9 cellular contexts compared by ENCODE assay signal in genomic region chr6:37172991-37173572, GRCh38. TPM values are rescaled to one million over a fixed set of nuclear protein-coding genes. Genes with fewer than 3 reads are reported as not detected.
DNase-seq lines count a peak whose midpoint lies in the region; ATAC-seq, FAIRE-seq and TF ChIP-seq lines count a peak whose summit lies in the region.
"Had no signal": no experiment of that assay in that cellular context is flagged by ENCODE, and none has a peak within 500 bp of the region (broad histone marks: within the 10 kb centered on the region; RNA-seq: fewer than 3 reads in every experiment).

No MANE protein-coding gene starts in this region.

- peak overlapping the region; percentile 76 to 97 for H3K4me3 ChIP-seq in CD4-positive, alpha-beta memory T cell (ENCODE audit: low read length in 2 of 2)
- peak overlapping the region; percentile 80 to 81 for H3K4me3 ChIP-seq in Panc1 (ENCODE audit: low read depth in 2 of 2, low read length in 2 of 2)
- peak overlapping the region; percentile 44 to 93 for H3K4me3 ChIP-seq in esophagus (ENCODE audit: low read depth in 1 of 2, low read length in 2 of 2)
- H3K4me3 ChIP-seq in rectal smooth muscle tissue (ENCODE audit: low read length), result peak overlapping the region; percentile 98
- H3K4me3 ChIP-seq in pancreas, result peak overlapping the region in 1 of 4 donors; percentile 97

- peak overlapping the region; percentile 90 to 99 (median 94) for H3K4me3 Mint-ChIP-seq in CD4-positive, alpha-beta memory T cell

- peak overlapping the region; percentile 91 to 98 (median 93) for H3K27ac Mint-ChIP-seq in CD4-positive, alpha-beta memory T cell

- no peaks in the 10 kb centered on the region for H3K27me3 ChIP-seq in CD4-positive, alpha-beta memory T cell (ENCODE audit: insufficient read depth, low read length)
- no peaks in the 10 kb centered on the region for H3K27me3 ChIP-seq in Panc1 (ENCODE audit: control insufficient read depth, insufficient read depth, low read length)
- H3K27me3 ChIP-seq in esophagus (ENCODE audit: control insufficient read depth in 1 of 2, insufficient read depth in 2 of 2, low read length in 2 of 2), result no peaks in the 10 kb centered on the region
- H3K27me3 ChIP-seq in rectal smooth muscle tissue (ENCODE audit: control insufficient read depth, insufficient read depth, low read length), result no peaks in the 10 kb centered on the region
- H3K27me3 ChIP-seq in pancreas, result no peaks in the 10 kb centered on the region
- H3K27me3 ChIP-seq: brain microvascular endothelial cell had no signal

- H3K36me3 Mint-ChIP-seq in CD4-positive, alpha-beta memory T cell, result peaks cover 50 to 61% of the 10 kb centered on the region in 2 donors

- H3K4me1 ChIP-seq in CD4-positive, alpha-beta memory T cell (ENCODE audit: insufficient read depth, low read length), result peaks cover 68% of the 10 kb centered on the region
- H3K4me1 ChIP-seq in Panc1 (ENCODE audit: control insufficient read depth, insufficient read depth, low read length) (peaks cover 29% of the 10 kb centered on the region), esophagus (ENCODE audit: control insufficient read depth in 2 of 2, insufficient read depth in 2 of 2, low read length in 1 of 2) (no peaks in the 10 kb centered on the region), rectal smooth muscle tissue (ENCODE audit: control insufficient read depth, insufficient read depth, low read length) (peaks cover 13% of the 10 kb centered on the region), pancreas (peaks cover 0 to 13% (median 9%) of the 10 kb centered on the region in 3 donors)

- POLR2A ChIA-PET in CD4-positive, alpha-beta memory T cell (lab: Charles Lee; ENCODE audit: partially characterized antibody), result interaction anchor here (1.0 to 13.4 kb wide), 13 partner anchors 9 to 187 kb away, joined by 4 to 394 read pairs (median 18); partner anchors contain the start of gene MTCH1
- POLR2A ChIA-PET in Panc1 (lab: Charles Lee), result no interaction called here

- H3K9me3 Mint-ChIP-seq in CD4-positive, alpha-beta memory T cell, result peaks cover 0 to 5% (median 0%) of the 10 kb centered on the region in 8 donors

- peak overlapping the region; percentile 74 for H3K27ac ChIP-seq in CD4-positive, alpha-beta memory T cell (ENCODE audit: low read depth, low read length)
- peak overlapping the region; percentile 21; the same call in 1 of the 2 replicates for H3K27ac ChIP-seq in Panc1 (ENCODE audit: low read length)
- peak overlapping the region; percentile 8 to 98 for H3K27ac ChIP-seq in esophagus (ENCODE audit: low read depth in 2 of 2, low read length in 1 of 2)
- no peak overlapping the region for H3K27ac ChIP-seq in rectal smooth muscle tissue (ENCODE audit: low read depth, low read length)
- no peak overlapping the region for H3K27ac ChIP-seq in pancreas
- H3K27ac ChIP-seq: brain microvascular endothelial cell had no signal

- peaks cover 43% of the 10 kb centered on the region for H3K36me3 ChIP-seq in CD4-positive, alpha-beta memory T cell (ENCODE audit: insufficient read depth, low read length)
- peaks cover 12% of the 10 kb centered on the region for H3K36me3 ChIP-seq in Panc1 (ENCODE audit: control insufficient read depth, insufficient read depth, low read length)
- peaks cover 20 to 21% of the 10 kb centered on the region in 2 donors for H3K36me3 ChIP-seq in esophagus (ENCODE audit: control insufficient read depth in 2 of 2, insufficient read depth in 2 of 2, low read length in 1 of 2)
- H3K36me3 ChIP-seq in rectal smooth muscle tissue (ENCODE audit: control insufficient read depth, insufficient read depth, low read length), result peaks cover 24% of the 10 kb centered on the region
- H3K36me3 ChIP-seq in pancreas, result peaks cover 0 to 29% (median 15%) of the 10 kb centered on the region in 3 donors

- CTCF ChIA-PET in CD4-positive, alpha-beta memory T cell (lab: Charles Lee; ENCODE audit: partially characterized antibody), result interaction anchor here (0.9 to 21.8 kb wide), 14 partner anchors 9 to 414 kb away, joined by 3 to 627 read pairs (median 8); no protein-coding TSS in a partner anchor
- CTCF ChIA-PET in Panc1 (lab: Charles Lee), result interaction anchor here (3.4 kb wide), 1 partner anchor 122 kb away, joined by 23 read pairs; no protein-coding TSS in a partner anchor

- TF ChIP-seq CTCF in Panc1 (IDR thresholded peaks at IDR 0.05) (no peak), pancreas (IDR thresholded peaks at IDR 0.05) (no peak)

- no TSS peak for BruUV-seq in Panc1 (replicated peaks; lab: Mats Ljungman, UMichigan)

- no peaks in the 10 kb centered on the region for H3K9me3 ChIP-seq in CD4-positive, alpha-beta memory T cell (ENCODE audit: control insufficient read depth in 1 of 2, low read length in 2 of 2)
- H3K9me3 ChIP-seq in Panc1 (ENCODE audit: control insufficient read depth, insufficient read depth, low read depth, low read length), result no peaks in the 10 kb centered on the region
- no peaks in the 10 kb centered on the region for H3K9me3 ChIP-seq in esophagus (ENCODE audit: control insufficient read depth in 2 of 2, insufficient read depth in 1 of 2, low read depth in 1 of 2, low read length in 1 of 2)
- no peaks in the 10 kb centered on the region for H3K9me3 ChIP-seq in pancreas

- WGBS in esophagus, 2 donors, result 85 to 91% methylated on average over 7 of the region's 7 CpGs
- 83 to 87% methylated on average over 7 of the region's 7 CpGs for WGBS in pancreas, 2 donors

- no peaks in the 10 kb centered on the region for H3K27me3 Mint-ChIP-seq in CD4-positive, alpha-beta memory T cell

- in situ Hi-C loops in Panc1 (cut with HindIII; ENCODE audit: low pct_unique_long_range_greater_than_20kb, low sequenced_read_pairs), result no loop called here

- H3K4me1 Mint-ChIP-seq in CD4-positive, alpha-beta memory T cell, result peaks cover 44 to 85% (median 58%) of the 10 kb centered on the region in 4 donors

- no peak for ATAC-seq in Panc1
- no peak for ATAC-seq in pancreas
- ATAC-seq in GM18861 (IDR thresholded peaks at IDR 0.05; ENCODE audit: unreplicated experiment), result no peak
- ATAC-seq in left ventricle myocardium superior, result no peak

- no peak for FAIRE-seq in pancreas (lab: Jason Lieb, UNC)

- no peak overlapping the region for H3K9ac ChIP-seq in rectal smooth muscle tissue (ENCODE audit: low read length)

- no peak for DNase-seq in CD4-positive, alpha-beta memory T cell
- DNase-seq in Panc1 (ENCODE audit: low read depth, low spot score) (no peak), NCI-H187 (lab: John Stamatoyannopoulos, UW) (no peak), pancreas (no peak), left ventricle myocardium superior (no peak)
- DNase-seq: brain microvascular endothelial cell had no signal

- intact Hi-C loops in CD4-positive, alpha-beta memory T cell (cut with micrococcal nuclease), result loop anchor here (1.0 to 2.0 kb wide), 8 partner anchors 10 to 406 kb away; partner anchors contain the start of genes C6orf89 and MTCH1
- intact Hi-C loops in Panc1 (cut with micrococcal nuclease; ENCODE audit: unreplicated experiment), result loop anchor here (2.0 to 5.0 kb wide), 4 partner anchors 41 to 146 kb away; no protein-coding TSS in a partner anchor
- intact Hi-C loops in pancreas (cut with DNase I), result loop anchor here in 2 of 3 donors (5.0 to 10.0 kb wide), 3 partner anchors 121 to 148 kb away; no protein-coding TSS in a partner anchor
- intact Hi-C loops in left ventricle myocardium superior (cut with micrococcal nuclease), result loop anchor here (5.0 kb wide), 1 partner anchor 116 kb away; no protein-coding TSS in a partner anchor

RNA-seq across cellular contexts. Expression of gene PIM1, which starts 3.1 kb away (rescaled TPM):
- 100 to 1,000 TPM; 124 to 125 TPM for total RNA-seq in CD4-positive, alpha-beta memory T cell
- polyA plus RNA-seq in CD4-positive, alpha-beta memory T cell, result 100 to 1,000 TPM; 268 to 334 TPM
- 42.1 TPM for total RNA-seq in Panc1 (2021; ENCODE audit: unreplicated experiment)
- 24.5 TPM for polyA plus RNA-seq in Panc1 (2012; ENCODE audit: insufficient read length)
- 100 to 1,000 TPM; 174 to 178 TPM for polyA plus RNA-seq in esophagus
- 10 to 100 TPM in 4 of 6 donors, 1 to 10 TPM in 2; 7.5 to 25.3 (median 14.1) TPM for total RNA-seq in pancreas
- polyA plus RNA-seq in pancreas, result 10 to 100 TPM; 11.3 to 15.1 TPM
- total RNA-seq in left ventricle myocardium superior, result 35.0 TPM

Comparison
In these comparisons a context has a peak if more than half of its experiments do, and no peak if none do; other contexts are left out.
1. H3K27ac ChIP-seq: peak in CD4-positive, alpha-beta memory T cell (single experiment), Panc1 (single experiment) and esophagus (2 of 2); none in rectal smooth muscle tissue (single experiment) and pancreas (0 of 4).